Comparison of ENCODE assay signal across 10 cellular contexts in genomic region chr12:32437095-32437515, GRCh38. TPM values are rescaled to one million over a fixed set of nuclear protein-coding genes. Genes with fewer than 3 reads are reported as not detected.
DNase-seq lines count a peak whose midpoint lies in the region; ATAC-seq and TF ChIP-seq lines count a peak whose summit lies in the region.
"Had no signal": no experiment of that assay in that cellular context is flagged by ENCODE, and none has a peak within 500 bp of the region (broad histone marks: within the 10 kb centered on the region; RNA-seq: fewer than 3 reads in every experiment).

No MANE protein-coding gene starts in this region.

- H3K36me3 ChIP-seq in ACC112 (ENCODE audit: insufficient read depth, low read length) (no peaks in the 10 kb centered on the region), HAP-1 (replicated peaks) (no peaks in the 10 kb centered on the region)

- POLR2A ChIA-PET in naive thymus-derived CD8-positive, alpha-beta T cell (lab: Charles Lee): interaction anchor here (0.7 kb wide), 1 partner anchor 127 kb away, joined by 5 read pairs; no protein-coding TSS in a partner anchor

- no peaks in the 10 kb centered on the region for H3K36me3 Mint-ChIP-seq in naive thymus-derived CD8-positive, alpha-beta T cell
- H3K36me3 Mint-ChIP-seq: CD4-positive, CD25-positive, alpha-beta regulatory T cell had no signal

- no peaks in the 10 kb centered on the region for H3K9me3 ChIP-seq in HAP-1

- peaks cover 0 to 3% (median 0%) of the 10 kb centered on the region in 5 donors for H3K27me3 Mint-ChIP-seq in naive thymus-derived CD8-positive, alpha-beta T cell

- DNase-seq in HPDE6-E6E7 (ENCODE audit: extremely low spot score) (peak; percentile 84), astrocyte of the cerebellum (ENCODE audit: low read depth) (peak; percentile 75), islet precursor cell (peak; percentile 91), HAP-1 (ENCODE audit: low spot score in 2 of 2) (no peak)
- DNase-seq in naive thymus-derived CD8-positive, alpha-beta T cell: no peak
- DNase-seq in activated CD8-positive, alpha-beta memory T cell treated with anti-CD3 and anti-CD28 coated beads, Interleukin-2, amount 50 U/mL, for 48 hours: no peak
- DNase-seq in activated naive CD4-positive, alpha-beta T cell (lab: John Stamatoyannopoulos, UW): no peak
- DNase-seq: CD4-positive, CD25-positive, alpha-beta regulatory T cell; nucleus accumbens had no signal

- H3K4me1 Mint-ChIP-seq in naive thymus-derived CD8-positive, alpha-beta T cell: no peaks in the 10 kb centered on the region
- H3K4me1 Mint-ChIP-seq: CD4-positive, CD25-positive, alpha-beta regulatory T cell had no signal

- peak overlapping the region; percentile 44; the same call in 1 of the 2 replicates for H3K4me3 ChIP-seq in ACC112 (ENCODE audit: low read depth, low read length)
- no peak overlapping the region for H3K4me3 ChIP-seq in astrocyte of the cerebellum (ENCODE audit: low read depth, low read length)
- H3K4me3 ChIP-seq in HAP-1: no peak overlapping the region

- TF ChIP-seq CTCF in astrocyte of the cerebellum (IDR thresholded peaks at IDR 0.05; ENCODE audit: low read depth, low read length, missing control alignments): no peak

- H3K9me3 Mint-ChIP-seq in naive thymus-derived CD8-positive, alpha-beta T cell: peaks cover 0 to 2% (median 0%) of the 10 kb centered on the region in 9 donors
- H3K9me3 Mint-ChIP-seq: CD4-positive, CD25-positive, alpha-beta regulatory T cell had no signal

- H3K27ac Mint-ChIP-seq in naive thymus-derived CD8-positive, alpha-beta T cell: no peak overlapping the region
- H3K27ac Mint-ChIP-seq: CD4-positive, CD25-positive, alpha-beta regulatory T cell had no signal

- no peak for ATAC-seq in naive thymus-derived CD8-positive, alpha-beta T cell

- no peaks in the 10 kb centered on the region for H3K79me2 ChIP-seq in ACC112 (ENCODE audit: control insufficient read depth, insufficient read depth, low read length, unreplicated experiment)

- no peaks in the 10 kb centered on the region for H3K27me3 ChIP-seq in ACC112 (ENCODE audit: insufficient read depth, low read length)
- H3K27me3 ChIP-seq in HAP-1 (ENCODE audit: low read depth): no peaks in the 10 kb centered on the region

- H3K4me3 Mint-ChIP-seq in naive thymus-derived CD8-positive, alpha-beta T cell: no peak overlapping the region
- H3K4me3 Mint-ChIP-seq: CD4-positive, CD25-positive, alpha-beta regulatory T cell had no signal

- H3K4me1 ChIP-seq in ACC112 (ENCODE audit: control insufficient read depth, insufficient read depth, low read length, unreplicated experiment) (peaks cover 34% of the 10 kb centered on the region), HAP-1 (peaks cover 4% of the 10 kb centered on the region)

- peak overlapping the region; percentile 71 for H3K27ac ChIP-seq in ACC112 (ENCODE audit: low read depth, low read length)

- H2AFZ ChIP-seq in ACC112 (ENCODE audit: low read length, unreplicated experiment): no peak overlapping the region

- in situ Hi-C loops in astrocyte of the cerebellum (cut with HindIII; ENCODE audit: low sequenced_read_pairs): no loop called here
- in situ Hi-C loops in HAP-1 (cut with MboI; ENCODE audit: low sequenced_read_pairs): no loop called here

RNA-seq across cellular contexts. Expression of gene FGD4, which starts 37.7 kb away (rescaled TPM):
- under 1 TPM; 0.47 to 0.69 TPM for total RNA-seq in naive thymus-derived CD8-positive, alpha-beta T cell
- polyA plus RNA-seq in naive thymus-derived CD8-positive, alpha-beta T cell: under 1 TPM in 2 of 3 donors, not detected in 1; 0.05 to 0.31 TPM

Comparison
In these comparisons a context has a peak if more than half of its experiments do, and no peak if none do; other contexts are left out.
1. DNase-seq: peak in HPDE6-E6E7 (single experiment), astrocyte of the cerebellum (single experiment) and islet precursor cell (single experiment); none in naive thymus-derived CD8-positive, alpha-beta T cell (0 of 10), HAP-1 (0 of 2), activated CD8-positive, alpha-beta memory T cell treated with anti-CD3 and anti-CD28 coated beads, Interleukin-2, amount 50 U/mL, for 48 hours (single experiment) and activated naive CD4-positive, alpha-beta T cell (0 of 4).